18 cellular contexts compared by ENCODE assay signal in the genomic region with DNA sequence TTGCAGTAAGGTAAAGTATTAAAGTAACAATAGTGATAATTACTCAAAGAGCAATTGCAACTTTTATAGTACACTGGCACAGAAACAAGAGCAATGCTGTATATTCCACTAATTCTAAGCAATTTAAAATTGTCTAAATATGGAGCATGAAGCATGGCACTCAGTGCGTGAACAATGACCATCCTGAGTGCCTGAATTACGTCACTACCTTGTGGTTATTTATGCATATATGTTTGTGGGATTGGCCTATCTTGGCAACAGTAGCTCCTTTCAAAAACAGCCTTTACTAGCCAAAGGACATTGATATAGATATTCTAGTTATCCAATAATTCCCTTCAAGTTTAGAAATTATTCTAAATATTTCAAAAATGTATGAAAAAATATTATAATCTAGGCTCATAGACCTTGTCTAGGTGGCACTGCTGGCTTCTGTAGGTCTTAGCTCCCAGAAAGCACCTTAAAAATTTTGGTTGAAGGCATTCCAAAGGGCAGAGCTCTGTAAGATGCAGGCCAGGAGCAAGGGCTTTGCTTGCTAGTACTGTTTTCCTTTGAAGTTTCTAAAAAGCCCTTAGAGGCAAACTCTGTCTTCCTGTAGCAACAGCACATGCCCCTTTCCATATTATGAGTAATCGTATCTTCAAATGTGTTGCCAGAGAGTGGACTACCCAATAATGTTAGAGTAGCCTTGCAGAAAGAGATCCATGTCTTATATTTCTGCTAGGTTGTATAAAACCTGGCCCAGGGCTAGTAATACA.
A peak's percentile ranks its signal among the peaks of the same experiment; 100 is the strongest.
DNase-seq lines count a peak whose midpoint lies in the region; ATAC-seq, FAIRE-seq and TF ChIP-seq lines count a peak whose summit lies in the region.
"Had no signal": no experiment of that assay in that cellular context is flagged by ENCODE, and none has a peak within 500 bp of the region (broad histone marks: within the 10 kb centered on the region; RNA-seq: fewer than 3 reads in every experiment).

No MANE protein-coding gene starts in this region.

- no TSS peak for BruUV-seq in HepG2 (replicated peaks; lab: Mats Ljungman, UMichigan)
- no TSS peak for BruUV-seq in Panc1 (replicated peaks; lab: Mats Ljungman, UMichigan)

- TF ChIP-seq CTCF in HepG2 (CRISPR knock-in tag; IDR thresholded peaks at IDR 0.05) (no peak), right lobe of liver (IDR thresholded peaks at IDR 0.05) (no peak), Panc1 (IDR thresholded peaks at IDR 0.05) (no peak; the same call in 1 of the 2 replicates), adrenal gland (IDR thresholded peaks at IDR 0.05) (no peak)
- TF ChIP-seq CTCF in CD4-positive, alpha-beta T cell (IDR thresholded peaks at IDR 0.05): no peak

- POLR2A ChIA-PET in HepG2 (lab: Yijun Ruan, JAX) (no interaction called here), Panc1 (lab: Charles Lee) (interaction anchor here (0.6 kb wide), 2 partner anchors 25 to 45 kb away, joined by 3 to 4 read pairs; no protein-coding TSS in a partner anchor)
- POLR2A ChIA-PET in CD4-positive, alpha-beta T cell (lab: Charles Lee): no interaction called here

- H2AFZ ChIP-seq in HepG2 (ENCODE audit: low read length): no peak overlapping the region

- H3K27ac Mint-ChIP-seq in CD4-positive, alpha-beta T cell: no peak overlapping the region
- H3K27ac Mint-ChIP-seq: B cell; CD8-positive, alpha-beta memory T cell; H9 had no signal

- H3K9me3 Mint-ChIP-seq in CD4-positive, alpha-beta T cell: peaks cover 2% of the 10 kb centered on the region
- H3K9me3 Mint-ChIP-seq: H9 had no signal

- ATAC-seq in HepG2 (no peak), right lobe of liver (no peak), Panc1 (no peak)
- no peak for ATAC-seq in CD4-positive, alpha-beta T cell (ENCODE audit: poor library complexity)
- ATAC-seq: GM12878 had no signal

- TF ChIP-seq RAD21 in HepG2 (CRISPR knock-in tag; IDR thresholded peaks at IDR 0.05): no peak

- in situ Hi-C loops in HepG2 (cut with HindIII; ENCODE audit: extremely low pct_ligation_motif_present, low pct_unique_long_range_greater_than_20kb): loop anchor here (25.0 kb wide), 1 partner anchor 926 kb away; no protein-coding TSS in a partner anchor
- in situ Hi-C loops in Panc1 (cut with HindIII; ENCODE audit: low pct_unique_long_range_greater_than_20kb, low sequenced_read_pairs): no loop called here

- intact Hi-C loops in HepG2 (cut with micrococcal nuclease; ENCODE audit: unreplicated experiment) (no loop called here), right lobe of liver (cut with DNase I) (no loop called here), Panc1 (cut with micrococcal nuclease; ENCODE audit: unreplicated experiment) (no loop called here), adrenal gland (cut with DNase I) (no loop called here)
- intact Hi-C loops in CD4-positive, alpha-beta T cell (cut with DNase I, micrococcal nuclease): no loop called here

- no peaks in the 10 kb centered on the region for H3K4me1 ChIP-seq in HepG2 (ENCODE audit: insufficient read depth, low read length)
- H3K4me1 ChIP-seq in right lobe of liver: no peaks in the 10 kb centered on the region
- H3K4me1 ChIP-seq in Panc1 (ENCODE audit: control insufficient read depth, insufficient read depth, low read length): peaks cover 5% of the 10 kb centered on the region; the same call in 1 of the 2 replicates
- no peaks in the 10 kb centered on the region for H3K4me1 ChIP-seq in adrenal gland (replicated peaks in 1 of 2)
- H3K4me1 ChIP-seq: BLaER1 treated with 17β-estradiol and CSF1 and Interleukin-3, amounts not matched to agents 10 nM and 100 nM had no signal

- 3% methylated on average over 3 of the region's 3 CpGs for WGBS in HepG2 (ENCODE audit: low lambda C conversion rate)
- 50% methylated on average over 3 of the region's 3 CpGs for WGBS in right lobe of liver (ENCODE audit: insufficient coverage, low coverage, low lambda C conversion rate, missing lambda C conversion rate)
- 66 to 84% (median 77%) methylated on average over 3 of the region's 3 CpGs for WGBS in adrenal gland, 4 donors

- no peaks in the 10 kb centered on the region for H4K20me1 ChIP-seq in HepG2 (ENCODE audit: insufficient read depth, low read length)
- H4K20me1 ChIP-seq: BLaER1 treated with 17β-estradiol and CSF1 and Interleukin-3, amounts not matched to agents 10 nM and 100 nM had no signal

- no peaks in the 10 kb centered on the region for H3K36me3 Mint-ChIP-seq in CD4-positive, alpha-beta T cell (ENCODE audit: low read depth)
- H3K36me3 Mint-ChIP-seq: CD8-positive, alpha-beta memory T cell had no signal

- H3K36me3 ChIP-seq in HepG2 (replicated peaks in 1 of 2; ENCODE audit: control insufficient read depth in 1 of 2, insufficient read depth in 2 of 2, low read length in 2 of 2): no peaks in the 10 kb centered on the region
- no peaks in the 10 kb centered on the region for H3K36me3 ChIP-seq in right lobe of liver
- H3K36me3 ChIP-seq in Panc1 (ENCODE audit: control insufficient read depth, insufficient read depth, low read length): no peaks in the 10 kb centered on the region
- H3K36me3 ChIP-seq in adrenal gland (replicated peaks in 1 of 2): no peaks in the 10 kb centered on the region
- H3K36me3 ChIP-seq: BLaER1 treated with 17β-estradiol and CSF1 and Interleukin-3, amounts not matched to agents 10 nM and 100 nM had no signal

- no peak overlapping the region for H3K4me3 Mint-ChIP-seq in CD4-positive, alpha-beta T cell
- H3K4me3 Mint-ChIP-seq: B cell, H9 had no signal

- no peak for TF ChIP-seq POLR2A in HepG2 (IDR thresholded peaks at IDR 0.05; ENCODE audit: insufficient read depth in 1 of 2, low read depth in 2 of 2, low read length in 2 of 2)
- no peak for TF ChIP-seq POLR2A in right lobe of liver (IDR thresholded peaks at IDR 0.05)
- TF ChIP-seq POLR2A in adrenal gland (IDR thresholded peaks at IDR 0.05): no peak

- no peak overlapping the region for H3K4me2 ChIP-seq in HepG2 (ENCODE audit: low read depth, low read length)
- H3K4me2 ChIP-seq: BLaER1 treated with 17β-estradiol and CSF1 and Interleukin-3, amounts not matched to agents 10 nM and 100 nM had no signal

- H3K9me3 ChIP-seq in HepG2 (ENCODE audit: low read length) (no peaks in the 10 kb centered on the region), right lobe of liver (no peaks in the 10 kb centered on the region), Panc1 (ENCODE audit: control insufficient read depth, insufficient read depth, low read depth, low read length) (no peaks in the 10 kb centered on the region), adrenal gland (replicated peaks in 1 of 3) (no peaks in the 10 kb centered on the region)
- no peaks in the 10 kb centered on the region for H3K9me3 ChIP-seq in CD4-positive, alpha-beta T cell (ENCODE audit: control insufficient read depth, low read length)
- H3K9me3 ChIP-seq: BLaER1 treated with 17β-estradiol and CSF1 and Interleukin-3, amounts not matched to agents 10 nM and 100 nM had no signal

- no peak overlapping the region for H3K27ac ChIP-seq in HepG2 (ENCODE audit: extremely low read length, insufficient read depth, low read length)
- no peak overlapping the region for H3K27ac ChIP-seq in right lobe of liver
- H3K27ac ChIP-seq in Panc1 (ENCODE audit: low read length): peak overlapping the region; percentile 59; the same call in 1 of the 2 replicates
- H3K27ac ChIP-seq in CD4-positive, alpha-beta T cell (ENCODE audit: low read depth, low read length): no peak overlapping the region
- no peak overlapping the region for H3K27ac ChIP-seq in adrenal gland
- H3K27ac ChIP-seq: BLaER1 treated with 17β-estradiol and CSF1 and Interleukin-3, amounts not matched to agents 10 nM and 100 nM had no signal

- H3K4me3 ChIP-seq in HepG2 (replicated peaks in 1 of 3; ENCODE audit: insufficient read depth in 1 of 3, low read depth in 2 of 3, low read length in 3 of 3): no peak overlapping the region
- H3K4me3 ChIP-seq in right lobe of liver: no peak overlapping the region
- H3K4me3 ChIP-seq in Panc1 (ENCODE audit: low read depth in 2 of 2, low read length in 2 of 2): no peak overlapping the region
- H3K4me3 ChIP-seq in adrenal gland: no peak overlapping the region
- H3K4me3 ChIP-seq: BLaER1 treated with 17β-estradiol and CSF1 and Interleukin-3, amounts not matched to agents 10 nM and 100 nM; GM12878 had no signal

- DNase-seq in HepG2 (ENCODE audit: low spot score) (no peak), right lobe of liver (no peak), Panc1 (ENCODE audit: low read depth, low spot score) (no peak), islet precursor cell (peak; percentile 53), renal cortical epithelial cell (ENCODE audit: low read depth) (peak; percentile 37), adrenal gland (no peak), T-helper 9 cell (no peak)
- DNase-seq in CD4-positive, alpha-beta T cell: no peak
- DNase-seq: CD8-positive, alpha-beta memory T cell; COR-L47; DMS 273 treated with DMSO at 0.1 percent for 48 hours; DMS79; H9 had no signal

- no peak for FAIRE-seq in HepG2 (lab: Jason Lieb, UNC)
- FAIRE-seq: GM12878, GM19239, H1 had no signal

- H3K27me3 Mint-ChIP-seq in CD4-positive, alpha-beta T cell: no peaks in the 10 kb centered on the region
- H3K27me3 Mint-ChIP-seq: B cell; CD8-positive, alpha-beta memory T cell had no signal

- H3K27me3 ChIP-seq in HepG2 (ENCODE audit: control insufficient read depth in 1 of 2, insufficient read depth in 2 of 2, low read length in 2 of 2): no peaks in the 10 kb centered on the region
- H3K27me3 ChIP-seq in right lobe of liver: no peaks in the 10 kb centered on the region
- H3K27me3 ChIP-seq in Panc1 (ENCODE audit: control insufficient read depth, insufficient read depth, low read length): no peaks in the 10 kb centered on the region
- H3K27me3 ChIP-seq in CD4-positive, alpha-beta T cell (ENCODE audit: control insufficient read depth, insufficient read depth, low read length): no peaks in the 10 kb centered on the region
- H3K27me3 ChIP-seq in adrenal gland: no peaks in the 10 kb centered on the region
- H3K27me3 ChIP-seq: BLaER1 treated with 17β-estradiol and CSF1 and Interleukin-3, amounts not matched to agents 10 nM and 100 nM had no signal

- H3K9ac ChIP-seq in HepG2 (ENCODE audit: insufficient read depth, low read depth, low read length): no peak overlapping the region
- H3K9ac ChIP-seq: BLaER1 treated with 17β-estradiol and CSF1 and Interleukin-3, amounts not matched to agents 10 nM and 100 nM had no signal

- CTCF ChIA-PET in HepG2 (lab: Yijun Ruan, JAX; ENCODE audit: low intra/inter-chr PET ratio, low total read pairs): no interaction called here
- CTCF ChIA-PET in Panc1 (lab: Charles Lee): no interaction called here
- CTCF ChIA-PET in CD4-positive, alpha-beta T cell (lab: Charles Lee): no interaction called here

- no peaks in the 10 kb centered on the region for H3K79me2 ChIP-seq in HepG2 (ENCODE audit: insufficient read depth, low read length)

- no peaks in the 10 kb centered on the region for H3K4me1 Mint-ChIP-seq in CD4-positive, alpha-beta T cell (ENCODE audit: low read depth)
- H3K4me1 Mint-ChIP-seq: B cell; CD8-positive, alpha-beta memory T cell; H9 had no signal

- TF ChIP-seq EP300 in HepG2 (IDR thresholded peaks at IDR 0.05; ENCODE audit: low read depth in 2 of 2, low read length in 2 of 2) (no peak), HepG2 (CRISPR knock-in tag; IDR thresholded peaks at IDR 0.05; ENCODE audit: borderline replicate concordance) (no peak)

TF ChIP-seq in HepG2, 621 proteins besides CTCF, POLR2A, EP300 and RAD21 (continues in another document):
- TF ChIP-seq NFYC (CRISPR knock-in tag; IDR thresholded peaks at IDR 0.05): no peak
- peak; percentile 65 for TF ChIP-seq ATF7 (IDR thresholded peaks at IDR 0.05)
- TF ChIP-seq ATF7 (CRISPR knock-in tag; IDR thresholded peaks at IDR 0.05): no peak

Comparison
In these comparisons a context has a peak if more than half of its experiments do, and no peak if none do; other contexts are left out.
1. DNase-seq: peak in islet precursor cell (single experiment) and renal cortical epithelial cell (single experiment); none in HepG2 (single experiment), right lobe of liver (0 of 3), Panc1 (single experiment), CD4-positive, alpha-beta T cell (0 of 10), adrenal gland (0 of 7) and T-helper 9 cell (single experiment).